1 cellular context compared by ENCODE assay signal in the genomic region with DNA sequence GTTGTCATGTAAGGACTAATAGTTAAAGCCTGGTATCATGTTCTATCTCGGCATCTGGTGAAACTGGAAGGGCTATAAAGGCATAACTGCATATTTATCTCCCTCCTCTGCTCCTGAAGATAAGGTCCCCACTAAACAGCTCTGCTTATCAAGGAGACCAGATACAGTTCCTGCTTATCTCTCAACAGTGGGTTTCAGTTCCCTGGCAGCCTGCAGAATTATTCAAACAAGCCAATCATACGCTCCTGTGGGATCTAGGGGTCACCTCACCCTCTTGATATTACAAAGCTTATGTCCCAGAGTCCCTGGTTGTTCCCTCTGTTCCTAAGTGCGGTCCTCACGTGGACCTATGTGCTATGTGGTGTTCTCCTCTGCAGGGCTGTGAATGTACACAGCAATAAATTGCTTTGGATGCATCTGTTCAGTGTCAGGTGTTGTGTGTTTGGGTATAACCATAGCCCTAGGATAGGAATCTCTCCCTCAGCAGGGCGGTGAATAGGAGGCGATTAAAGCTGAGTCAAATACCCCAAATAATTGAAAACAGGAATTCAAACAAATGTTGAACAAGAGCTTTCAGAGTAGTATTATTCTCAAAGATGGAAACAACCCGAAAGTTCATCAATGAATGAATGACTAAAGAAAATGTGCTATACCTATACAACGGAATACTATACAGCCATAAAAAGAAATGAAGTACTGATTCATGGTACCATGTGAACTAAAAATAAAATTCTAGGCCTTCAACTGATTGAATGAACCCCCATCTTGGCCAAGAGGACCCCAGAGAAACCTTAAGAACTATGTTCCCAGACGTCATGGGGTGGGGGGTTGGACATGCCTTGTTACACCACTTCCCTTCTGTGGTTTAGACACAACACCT.
TF ChIP-seq lines count a peak whose summit lies in the region.

No MANE protein-coding gene starts in this region.

TF ChIP-seq in K562, 482 proteins besides CTCF, POLR2A, EP300 and RAD21 (continued from another document and continues in another):
- TF ChIP-seq, protein P1, sequence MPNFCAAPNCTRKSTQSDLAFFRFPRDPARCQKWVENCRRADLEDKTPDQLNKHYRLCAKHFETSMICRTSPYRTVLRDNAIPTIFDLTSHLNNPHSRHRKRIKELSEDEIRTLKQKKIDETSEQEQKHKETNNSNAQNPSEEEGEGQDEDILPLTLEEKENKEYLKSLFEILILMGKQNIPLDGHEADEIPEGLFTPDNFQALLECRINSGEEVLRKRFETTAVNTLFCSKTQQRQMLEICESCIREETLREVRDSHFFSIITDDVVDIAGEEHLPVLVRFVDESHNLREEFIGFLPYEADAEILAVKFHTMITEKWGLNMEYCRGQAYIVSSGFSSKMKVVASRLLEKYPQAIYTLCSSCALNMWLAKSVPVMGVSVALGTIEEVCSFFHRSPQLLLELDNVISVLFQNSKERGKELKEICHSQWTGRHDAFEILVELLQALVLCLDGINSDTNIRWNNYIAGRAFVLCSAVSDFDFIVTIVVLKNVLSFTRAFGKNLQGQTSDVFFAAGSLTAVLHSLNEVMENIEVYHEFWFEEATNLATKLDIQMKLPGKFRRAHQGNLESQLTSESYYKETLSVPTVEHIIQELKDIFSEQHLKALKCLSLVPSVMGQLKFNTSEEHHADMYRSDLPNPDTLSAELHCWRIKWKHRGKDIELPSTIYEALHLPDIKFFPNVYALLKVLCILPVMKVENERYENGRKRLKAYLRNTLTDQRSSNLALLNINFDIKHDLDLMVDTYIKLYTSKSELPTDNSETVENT (CRISPR knock-in tag; IDR thresholded peaks at IDR 0.05), result no peak
- peak; percentile 88 for TF ChIP-seq ZNF24 (IDR thresholded peaks at IDR 0.05)
- TF ChIP-seq, protein P2, sequence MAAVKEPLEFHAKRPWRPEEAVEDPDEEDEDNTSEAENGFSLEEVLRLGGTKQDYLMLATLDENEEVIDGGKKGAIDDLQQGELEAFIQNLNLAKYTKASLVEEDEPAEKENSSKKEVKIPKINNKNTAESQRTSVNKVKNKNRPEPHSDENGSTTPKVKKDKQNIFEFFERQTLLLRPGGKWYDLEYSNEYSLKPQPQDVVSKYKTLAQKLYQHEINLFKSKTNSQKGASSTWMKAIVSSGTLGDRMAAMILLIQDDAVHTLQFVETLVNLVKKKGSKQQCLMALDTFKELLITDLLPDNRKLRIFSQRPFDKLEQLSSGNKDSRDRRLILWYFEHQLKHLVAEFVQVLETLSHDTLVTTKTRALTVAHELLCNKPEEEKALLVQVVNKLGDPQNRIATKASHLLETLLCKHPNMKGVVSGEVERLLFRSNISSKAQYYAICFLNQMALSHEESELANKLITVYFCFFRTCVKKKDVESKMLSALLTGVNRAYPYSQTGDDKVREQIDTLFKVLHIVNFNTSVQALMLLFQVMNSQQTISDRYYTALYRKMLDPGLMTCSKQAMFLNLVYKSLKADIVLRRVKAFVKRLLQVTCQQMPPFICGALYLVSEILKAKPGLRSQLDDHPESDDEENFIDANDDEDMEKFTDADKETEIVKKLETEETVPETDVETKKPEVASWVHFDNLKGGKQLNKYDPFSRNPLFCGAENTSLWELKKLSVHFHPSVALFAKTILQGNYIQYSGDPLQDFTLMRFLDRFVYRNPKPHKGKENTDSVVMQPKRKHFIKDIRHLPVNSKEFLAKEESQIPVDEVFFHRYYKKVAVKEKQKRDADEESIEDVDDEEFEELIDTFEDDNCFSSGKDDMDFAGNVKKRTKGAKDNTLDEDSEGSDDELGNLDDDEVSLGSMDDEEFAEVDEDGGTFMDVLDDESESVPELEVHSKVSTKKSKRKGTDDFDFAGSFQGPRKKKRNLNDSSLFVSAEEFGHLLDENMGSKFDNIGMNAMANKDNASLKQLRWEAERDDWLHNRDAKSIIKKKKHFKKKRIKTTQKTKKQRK (IDR thresholded peaks at IDR 0.05; ENCODE audit: borderline replicate concordance, low read depth, low read length), result no peak
- TF ChIP-seq PPARD (CRISPR knock-in tag; IDR thresholded peaks at IDR 0.05), result no peak
- no peak for TF ChIP-seq BCL6 (CRISPR knock-in tag; IDR thresholded peaks at IDR 0.05)
- TF ChIP-seq, protein P3, sequence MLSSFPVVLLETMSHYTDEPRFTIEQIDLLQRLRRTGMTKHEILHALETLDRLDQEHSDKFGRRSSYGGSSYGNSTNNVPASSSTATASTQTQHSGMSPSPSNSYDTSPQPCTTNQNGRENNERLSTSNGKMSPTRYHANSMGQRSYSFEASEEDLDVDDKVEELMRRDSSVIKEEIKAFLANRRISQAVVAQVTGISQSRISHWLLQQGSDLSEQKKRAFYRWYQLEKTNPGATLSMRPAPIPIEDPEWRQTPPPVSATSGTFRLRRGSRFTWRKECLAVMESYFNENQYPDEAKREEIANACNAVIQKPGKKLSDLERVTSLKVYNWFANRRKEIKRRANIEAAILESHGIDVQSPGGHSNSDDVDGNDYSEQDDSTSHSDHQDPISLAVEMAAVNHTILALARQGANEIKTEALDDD (IDR thresholded peaks at IDR 0.05), result peak; percentile 94
- TF ChIP-seq, protein P4, sequence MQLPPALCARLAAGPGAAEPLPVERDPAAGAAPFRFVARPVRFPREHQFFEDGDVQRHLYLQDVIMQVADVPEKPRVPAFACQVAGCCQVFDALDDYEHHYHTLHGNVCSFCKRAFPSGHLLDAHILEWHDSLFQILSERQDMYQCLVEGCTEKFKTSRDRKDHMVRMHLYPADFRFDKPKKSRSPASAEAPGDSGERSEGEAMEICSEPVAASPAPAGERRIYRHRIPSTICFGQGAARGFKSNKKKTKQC (CRISPR knock-in tag; IDR thresholded peaks at IDR 0.05), result no peak
- TF ChIP-seq NFIX (CRISPR knock-in tag; IDR thresholded peaks at IDR 0.05; ENCODE audit: low read depth), result no peak
- peak; percentile 95 for TF ChIP-seq NCOA1 (IDR thresholded peaks at IDR 0.05; ENCODE audit: low read depth)
- TF ChIP-seq CEBPB (tag; IDR thresholded peaks at IDR 0.05), result no peak
- TF ChIP-seq, protein P5, sequence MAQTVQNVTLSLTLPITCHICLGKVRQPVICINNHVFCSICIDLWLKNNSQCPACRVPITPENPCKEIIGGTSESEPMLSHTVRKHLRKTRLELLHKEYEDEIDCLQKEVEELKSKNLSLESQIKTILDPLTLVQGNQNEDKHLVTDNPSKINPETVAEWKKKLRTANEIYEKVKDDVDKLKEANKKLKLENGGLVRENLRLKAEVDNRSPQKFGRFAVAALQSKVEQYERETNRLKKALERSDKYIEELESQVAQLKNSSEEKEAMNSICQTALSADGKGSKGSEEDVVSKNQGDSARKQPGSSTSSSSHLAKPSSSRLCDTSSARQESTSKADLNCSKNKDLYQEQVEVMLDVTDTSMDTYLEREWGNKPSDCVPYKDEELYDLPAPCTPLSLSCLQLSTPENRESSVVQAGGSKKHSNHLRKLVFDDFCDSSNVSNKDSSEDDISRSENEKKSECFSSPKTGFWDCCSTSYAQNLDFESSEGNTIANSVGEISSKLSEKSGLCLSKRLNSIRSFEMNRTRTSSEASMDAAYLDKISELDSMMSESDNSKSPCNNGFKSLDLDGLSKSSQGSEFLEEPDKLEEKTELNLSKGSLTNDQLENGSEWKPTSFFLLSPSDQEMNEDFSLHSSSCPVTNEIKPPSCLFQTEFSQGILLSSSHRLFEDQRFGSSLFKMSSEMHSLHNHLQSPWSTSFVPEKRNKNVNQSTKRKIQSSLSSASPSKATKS (CRISPR knock-in tag; IDR thresholded peaks at IDR 0.05), result no peak
- TF ChIP-seq CHD2 (IDR thresholded peaks at IDR 0.05; ENCODE audit: low read depth, low read length), result no peak; the same call in 1 of the 2 replicates
- peak; percentile 16 for TF ChIP-seq ZFP36 (IDR thresholded peaks at IDR 0.05; ENCODE audit: low read depth, low read length, partially characterized antibody)
- TF ChIP-seq, protein P6, sequence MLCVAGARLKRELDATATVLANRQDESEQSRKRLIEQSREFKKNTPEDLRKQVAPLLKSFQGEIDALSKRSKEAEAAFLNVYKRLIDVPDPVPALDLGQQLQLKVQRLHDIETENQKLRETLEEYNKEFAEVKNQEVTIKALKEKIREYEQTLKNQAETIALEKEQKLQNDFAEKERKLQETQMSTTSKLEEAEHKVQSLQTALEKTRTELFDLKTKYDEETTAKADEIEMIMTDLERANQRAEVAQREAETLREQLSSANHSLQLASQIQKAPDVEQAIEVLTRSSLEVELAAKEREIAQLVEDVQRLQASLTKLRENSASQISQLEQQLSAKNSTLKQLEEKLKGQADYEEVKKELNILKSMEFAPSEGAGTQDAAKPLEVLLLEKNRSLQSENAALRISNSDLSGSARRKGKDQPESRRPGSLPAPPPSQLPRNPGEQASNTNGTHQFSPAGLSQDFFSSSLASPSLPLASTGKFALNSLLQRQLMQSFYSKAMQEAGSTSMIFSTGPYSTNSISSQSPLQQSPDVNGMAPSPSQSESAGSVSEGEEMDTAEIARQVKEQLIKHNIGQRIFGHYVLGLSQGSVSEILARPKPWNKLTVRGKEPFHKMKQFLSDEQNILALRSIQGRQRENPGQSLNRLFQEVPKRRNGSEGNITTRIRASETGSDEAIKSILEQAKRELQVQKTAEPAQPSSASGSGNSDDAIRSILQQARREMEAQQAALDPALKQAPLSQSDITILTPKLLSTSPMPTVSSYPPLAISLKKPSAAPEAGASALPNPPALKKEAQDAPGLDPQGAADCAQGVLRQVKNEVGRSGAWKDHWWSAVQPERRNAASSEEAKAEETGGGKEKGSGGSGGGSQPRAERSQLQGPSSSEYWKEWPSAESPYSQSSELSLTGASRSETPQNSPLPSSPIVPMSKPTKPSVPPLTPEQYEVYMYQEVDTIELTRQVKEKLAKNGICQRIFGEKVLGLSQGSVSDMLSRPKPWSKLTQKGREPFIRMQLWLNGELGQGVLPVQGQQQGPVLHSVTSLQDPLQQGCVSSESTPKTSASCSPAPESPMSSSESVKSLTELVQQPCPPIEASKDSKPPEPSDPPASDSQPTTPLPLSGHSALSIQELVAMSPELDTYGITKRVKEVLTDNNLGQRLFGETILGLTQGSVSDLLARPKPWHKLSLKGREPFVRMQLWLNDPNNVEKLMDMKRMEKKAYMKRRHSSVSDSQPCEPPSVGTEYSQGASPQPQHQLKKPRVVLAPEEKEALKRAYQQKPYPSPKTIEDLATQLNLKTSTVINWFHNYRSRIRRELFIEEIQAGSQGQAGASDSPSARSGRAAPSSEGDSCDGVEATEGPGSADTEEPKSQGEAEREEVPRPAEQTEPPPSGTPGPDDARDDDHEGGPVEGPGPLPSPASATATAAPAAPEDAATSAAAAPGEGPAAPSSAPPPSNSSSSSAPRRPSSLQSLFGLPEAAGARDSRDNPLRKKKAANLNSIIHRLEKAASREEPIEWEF (CRISPR knock-in tag; IDR thresholded peaks at IDR 0.05), result 0 out of 2 replicates have a peak, but pooled peaks have one; percentile 48
- no peak; the same call in 1 of the 2 replicates for TF ChIP-seq EZH2 (IDR thresholded peaks at IDR 0.05; ENCODE audit: borderline replicate concordance, low read depth, low read length)
- TF ChIP-seq MCM5 (IDR thresholded peaks at IDR 0.05; ENCODE audit: low read depth), result no peak
- 0 out of 2 replicates have a peak, but pooled peaks have one; percentile 8 for TF ChIP-seq SREBF1 (IDR thresholded peaks at IDR 0.05; ENCODE audit: borderline replicate concordance, low read depth, low read length)
- TF ChIP-seq KAT7 (CRISPR knock-in tag; IDR thresholded peaks at IDR 0.05; ENCODE audit: borderline replicate concordance), result 0 out of 2 replicates have a peak, but pooled peaks have one; percentile 42
- peak; percentile 97 for TF ChIP-seq SMARCC2 (IDR thresholded peaks at IDR 0.05; ENCODE audit: low read depth)
- no peak for TF ChIP-seq ZNF121 (CRISPR knock-in tag; conservative IDR thresholded peaks at IDR 0.05)
- TF ChIP-seq, protein P7, sequence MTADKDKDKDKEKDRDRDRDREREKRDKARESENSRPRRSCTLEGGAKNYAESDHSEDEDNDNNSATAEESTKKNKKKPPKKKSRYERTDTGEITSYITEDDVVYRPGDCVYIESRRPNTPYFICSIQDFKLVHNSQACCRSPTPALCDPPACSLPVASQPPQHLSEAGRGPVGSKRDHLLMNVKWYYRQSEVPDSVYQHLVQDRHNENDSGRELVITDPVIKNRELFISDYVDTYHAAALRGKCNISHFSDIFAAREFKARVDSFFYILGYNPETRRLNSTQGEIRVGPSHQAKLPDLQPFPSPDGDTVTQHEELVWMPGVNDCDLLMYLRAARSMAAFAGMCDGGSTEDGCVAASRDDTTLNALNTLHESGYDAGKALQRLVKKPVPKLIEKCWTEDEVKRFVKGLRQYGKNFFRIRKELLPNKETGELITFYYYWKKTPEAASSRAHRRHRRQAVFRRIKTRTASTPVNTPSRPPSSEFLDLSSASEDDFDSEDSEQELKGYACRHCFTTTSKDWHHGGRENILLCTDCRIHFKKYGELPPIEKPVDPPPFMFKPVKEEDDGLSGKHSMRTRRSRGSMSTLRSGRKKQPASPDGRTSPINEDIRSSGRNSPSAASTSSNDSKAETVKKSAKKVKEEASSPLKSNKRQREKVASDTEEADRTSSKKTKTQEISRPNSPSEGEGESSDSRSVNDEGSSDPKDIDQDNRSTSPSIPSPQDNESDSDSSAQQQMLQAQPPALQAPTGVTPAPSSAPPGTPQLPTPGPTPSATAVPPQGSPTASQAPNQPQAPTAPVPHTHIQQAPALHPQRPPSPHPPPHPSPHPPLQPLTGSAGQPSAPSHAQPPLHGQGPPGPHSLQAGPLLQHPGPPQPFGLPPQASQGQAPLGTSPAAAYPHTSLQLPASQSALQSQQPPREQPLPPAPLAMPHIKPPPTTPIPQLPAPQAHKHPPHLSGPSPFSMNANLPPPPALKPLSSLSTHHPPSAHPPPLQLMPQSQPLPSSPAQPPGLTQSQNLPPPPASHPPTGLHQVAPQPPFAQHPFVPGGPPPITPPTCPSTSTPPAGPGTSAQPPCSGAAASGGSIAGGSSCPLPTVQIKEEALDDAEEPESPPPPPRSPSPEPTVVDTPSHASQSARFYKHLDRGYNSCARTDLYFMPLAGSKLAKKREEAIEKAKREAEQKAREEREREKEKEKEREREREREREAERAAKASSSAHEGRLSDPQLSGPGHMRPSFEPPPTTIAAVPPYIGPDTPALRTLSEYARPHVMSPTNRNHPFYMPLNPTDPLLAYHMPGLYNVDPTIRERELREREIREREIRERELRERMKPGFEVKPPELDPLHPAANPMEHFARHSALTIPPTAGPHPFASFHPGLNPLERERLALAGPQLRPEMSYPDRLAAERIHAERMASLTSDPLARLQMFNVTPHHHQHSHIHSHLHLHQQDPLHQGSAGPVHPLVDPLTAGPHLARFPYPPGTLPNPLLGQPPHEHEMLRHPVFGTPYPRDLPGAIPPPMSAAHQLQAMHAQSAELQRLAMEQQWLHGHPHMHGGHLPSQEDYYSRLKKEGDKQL (CRISPR knock-in tag; IDR thresholded peaks at IDR 0.05; ENCODE audit: borderline replicate concordance), result no peak
- no peak for TF ChIP-seq KLF1 (tag; IDR thresholded peaks at IDR 0.05)
- peak; percentile 100 for TF ChIP-seq CBFA2T3 (IDR thresholded peaks at IDR 0.05)
- TF ChIP-seq RB1 (IDR thresholded peaks at IDR 0.05; ENCODE audit: low read depth), result peak; percentile 45; the same call in 1 of the 2 replicates
- no peak for TF ChIP-seq ETS2 (tag; IDR thresholded peaks at IDR 0.05; ENCODE audit: borderline replicate concordance, poor library complexity, severe bottlenecking)
- TF ChIP-seq FOSL1 (tag; conservative IDR thresholded peaks at IDR 0.05), result peak; percentile 91
- TF ChIP-seq, protein P8, sequence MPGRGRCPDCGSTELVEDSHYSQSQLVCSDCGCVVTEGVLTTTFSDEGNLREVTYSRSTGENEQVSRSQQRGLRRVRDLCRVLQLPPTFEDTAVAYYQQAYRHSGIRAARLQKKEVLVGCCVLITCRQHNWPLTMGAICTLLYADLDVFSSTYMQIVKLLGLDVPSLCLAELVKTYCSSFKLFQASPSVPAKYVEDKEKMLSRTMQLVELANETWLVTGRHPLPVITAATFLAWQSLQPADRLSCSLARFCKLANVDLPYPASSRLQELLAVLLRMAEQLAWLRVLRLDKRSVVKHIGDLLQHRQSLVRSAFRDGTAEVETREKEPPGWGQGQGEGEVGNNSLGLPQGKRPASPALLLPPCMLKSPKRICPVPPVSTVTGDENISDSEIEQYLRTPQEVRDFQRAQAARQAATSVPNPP (IDR thresholded peaks at IDR 0.05; ENCODE audit: borderline replicate concordance, insufficient read depth, insufficient read length), result no peak
- TF ChIP-seq NFE2 (IDR thresholded peaks at IDR 0.05; ENCODE audit: low read depth), result peak; percentile 68
- TF ChIP-seq ZNF384 (IDR thresholded peaks at IDR 0.05; ENCODE audit: low read depth, low read length), result 0 out of 2 replicates have a peak, but pooled peaks have one; percentile 14
- TF ChIP-seq IFI16 (CRISPR knock-in tag; IDR thresholded peaks at IDR 0.05), result no peak
